In genomic region chr7:22934473-22935065, GRCh38 we compare ENCODE assay signal across 20 cellular contexts.
DNase-seq lines count a peak whose midpoint lies in the region; ATAC-seq and TF ChIP-seq lines count a peak whose summit lies in the region.
"Had no signal": no experiment of that assay in that cellular context is flagged by ENCODE, and none has a peak within 500 bp of the region (broad histone marks: within the 10 kb centered on the region; RNA-seq: fewer than 3 reads in every experiment).

No MANE protein-coding gene starts in this region.

- H3K4me1 ChIP-seq in right atrium auricular region (peaks cover 0 to 15% of the 10 kb centered on the region in 2 donors), mesendoderm (ENCODE audit: control insufficient read depth, low read depth, low read length) (peaks cover 6% of the 10 kb centered on the region), aorta (ENCODE audit: control insufficient read depth in 1 of 2, insufficient read depth in 2 of 2, low read length in 2 of 2) (peaks cover 0 to 7% of the 10 kb centered on the region in 2 donors), MM.1S (ENCODE audit: low read length) (no peaks in the 10 kb centered on the region)
- H3K4me1 ChIP-seq: A549 had no signal

- no peak overlapping the region for H3K4me3 ChIP-seq in right atrium auricular region
- no peak overlapping the region for H3K4me3 ChIP-seq in brain microvascular endothelial cell (ENCODE audit: low read depth, low read length)
- no peak overlapping the region for H3K4me3 ChIP-seq in mesendoderm (ENCODE audit: low read length)
- no peak overlapping the region for H3K4me3 ChIP-seq in aorta (ENCODE audit: low read length in 2 of 2)
- H3K4me3 ChIP-seq in MM.1S (ENCODE audit: low read length): no peak overlapping the region
- H3K4me3 ChIP-seq: A549, skin epidermis had no signal

- H3K9me3 ChIP-seq in right atrium auricular region (peaks cover 0 to 5% of the 10 kb centered on the region in 2 donors), aorta (ENCODE audit: control insufficient read depth, low read length) (no peaks in the 10 kb centered on the region), MM.1S (replicated peaks; ENCODE audit: insufficient read depth, low read length) (no peaks in the 10 kb centered on the region)
- H3K9me3 ChIP-seq: A549 had no signal

- H3K9ac ChIP-seq in mesendoderm (ENCODE audit: low read length) (no peak overlapping the region), MM.1S (ENCODE audit: low read length) (no peak overlapping the region)

- H3K79me1 ChIP-seq in mesendoderm (ENCODE audit: low read length): no peaks in the 10 kb centered on the region

- DNase-seq in right atrium auricular region (ENCODE audit: low spot score) (no peak), cardiac septum (ENCODE audit: low spot score) (no peak), brain microvascular endothelial cell (peak; percentile 16), mesendoderm (peak; percentile 78), aorta (no peak), MM.1S (no peak), NCI-H2196 (lab: John Stamatoyannopoulos, UW; ENCODE audit: unreplicated experiment) (no peak)
- DNase-seq: activated CD4-positive, alpha-beta T cell treated with anti-CD3 and anti-CD28 coated beads, Interleukin-2, amount 10 ng/mL, durations not matched to agents 24 days and 14 days; activated naive CD4-positive, alpha-beta T cell treated with anti-CD3 and anti-CD28 coated beads, Interleukin-2, amount 50 U/mL, for 16 hours; caudate nucleus; CD8-positive, alpha-beta memory T cell; effector memory CD8-positive, alpha-beta T cell; Kasumi-1; midbrain; nucleus accumbens; T-helper 9 cell had no signal

- ATAC-seq in aorta (ENCODE audit: low FRiP score) (peak; percentile 53), GM19397 (IDR thresholded peaks at IDR 0.05; ENCODE audit: unreplicated experiment) (no peak)
- ATAC-seq: A549; effector memory CD8-positive, alpha-beta T cell; stimulated activated effector memory CD8-positive, alpha-beta T cell treated with anti-CD3 and anti-CD28 coated beads, Interleukin-12 subunit alpha, Interleukin-12 subunit beta, amount 100 ng/mL, for 72 hours had no signal

- TF ChIP-seq CTCF in right atrium auricular region (IDR thresholded peaks at IDR 0.05) (no peak), brain microvascular endothelial cell (IDR thresholded peaks at IDR 0.05; ENCODE audit: low read depth, low read length, missing control alignments) (no peak), MM.1S (IDR thresholded peaks at IDR 0.05; ENCODE audit: low read length) (no peak)

- in situ Hi-C loops in brain microvascular endothelial cell (cut with HindIII; ENCODE audit: low pct_ligation_motif_present, low sequenced_read_pairs): no loop called here

- no peak overlapping the region for H2AFZ ChIP-seq in MM.1S (ENCODE audit: low read length)

- intact Hi-C loops in cardiac septum (cut with DNase I) (no loop called here), aorta (cut with DNase I) (loop anchor here in 1 of 2 donors (5.0 to 10.0 kb wide), 2 partner anchors 78 to 120 kb away; partner anchors contain the start of gene HYCC1)

- H3K27me3 ChIP-seq in right atrium auricular region (no peaks in the 10 kb centered on the region), brain microvascular endothelial cell (replicated peaks) (no peaks in the 10 kb centered on the region), mesendoderm (ENCODE audit: insufficient read depth, low read length, poor library complexity) (no peaks in the 10 kb centered on the region), aorta (ENCODE audit: control insufficient read depth in 1 of 2, insufficient read depth in 2 of 2, low read length in 1 of 2) (no peaks in the 10 kb centered on the region), MM.1S (replicated peaks; ENCODE audit: insufficient read depth, low read length) (no peaks in the 10 kb centered on the region)

- H3K27ac ChIP-seq in right atrium auricular region (peak overlapping the region; percentile 9 to 53), brain microvascular endothelial cell (peak overlapping the region; percentile 45), mesendoderm (ENCODE audit: low read depth, low read length) (no peak overlapping the region), aorta (ENCODE audit: low read depth in 1 of 2, low read length in 2 of 2) (peak overlapping the region; percentile 40 to 82), MM.1S (ENCODE audit: low read length) (no peak overlapping the region)
- H3K27ac ChIP-seq: A549 had no signal

- H3K4ac ChIP-seq in mesendoderm (ENCODE audit: low read depth, low read length): no peak overlapping the region

- no peak overlapping the region for H3K4me2 ChIP-seq in mesendoderm (ENCODE audit: low read length)
- H3K4me2 ChIP-seq in MM.1S (ENCODE audit: low read depth, low read length): no peak overlapping the region
- H3K4me2 ChIP-seq: A549 had no signal

- WGBS in mesendoderm (ENCODE audit: extremely low coverage, insufficient coverage, low lambda C conversion rate): no CpG with 5 or more reads among the region's 4 CpGs
- WGBS in aorta, 2 donors: 19 to 25% methylated on average over 4 of the region's 4 CpGs

- H2BK5ac ChIP-seq in mesendoderm (ENCODE audit: low read length): no peak overlapping the region

- peak overlapping the region; percentile 73 for H2BK120ac ChIP-seq in mesendoderm (ENCODE audit: low read depth, low read length)

- peak overlapping the region; percentile 87 for H3K18ac ChIP-seq in mesendoderm (ENCODE audit: low read length)

- H3K79me2 ChIP-seq in mesendoderm (ENCODE audit: control insufficient read depth, insufficient read depth, low read length) (no peaks in the 10 kb centered on the region), MM.1S (ENCODE audit: low read length) (no peaks in the 10 kb centered on the region)

- no peak overlapping the region for H3K23ac ChIP-seq in mesendoderm (ENCODE audit: low read length)

- H3K9me2 ChIP-seq in MM.1S (replicated peaks; ENCODE audit: insufficient read depth, low read length): no peaks in the 10 kb centered on the region

- peak overlapping the region; percentile 92 for H2BK15ac ChIP-seq in mesendoderm (replicated peaks; ENCODE audit: low read depth)

- no peaks in the 10 kb centered on the region for H4K20me1 ChIP-seq in MM.1S (ENCODE audit: insufficient read depth, low read length)

- H2AK5ac ChIP-seq in mesendoderm (ENCODE audit: low read length): no peak overlapping the region

- H4K5ac ChIP-seq in mesendoderm (ENCODE audit: low read length): no peak overlapping the region

- H3K36me3 ChIP-seq in right atrium auricular region: no peaks in the 10 kb centered on the region
- no peaks in the 10 kb centered on the region for H3K36me3 ChIP-seq in brain microvascular endothelial cell (replicated peaks)
- H3K36me3 ChIP-seq in mesendoderm (ENCODE audit: control insufficient read depth, insufficient read depth, low read length): no peaks in the 10 kb centered on the region
- H3K36me3 ChIP-seq in aorta (ENCODE audit: control insufficient read depth in 1 of 2, insufficient read depth in 2 of 2, low read length in 1 of 2): no peaks in the 10 kb centered on the region
- no peaks in the 10 kb centered on the region for H3K36me3 ChIP-seq in MM.1S (replicated peaks; ENCODE audit: insufficient read depth, low read length)

- H3F3A ChIP-seq in MM.1S (ENCODE audit: insufficient read depth, low read length): no peaks in the 10 kb centered on the region

- H4K8ac ChIP-seq in mesendoderm (ENCODE audit: low read depth, low read length): no peak overlapping the region

- H3K56ac ChIP-seq in mesendoderm (ENCODE audit: low read length): no peak overlapping the region

Comparison
In these comparisons a context has a peak if more than half of its experiments do, and no peak if none do; other contexts are left out.
1. DNase-seq: peak in brain microvascular endothelial cell (single experiment) and mesendoderm (single experiment); none in right atrium auricular region (single experiment), cardiac septum (single experiment), aorta (0 of 2), MM.1S (single experiment) and NCI-H2196 (single experiment).
2. H3K27ac ChIP-seq: peak in right atrium auricular region (2 of 2), brain microvascular endothelial cell (single experiment) and aorta (2 of 2); none in mesendoderm (single experiment) and MM.1S (single experiment).